41 cellular contexts compared by ENCODE assay signal in the genomic region with DNA sequence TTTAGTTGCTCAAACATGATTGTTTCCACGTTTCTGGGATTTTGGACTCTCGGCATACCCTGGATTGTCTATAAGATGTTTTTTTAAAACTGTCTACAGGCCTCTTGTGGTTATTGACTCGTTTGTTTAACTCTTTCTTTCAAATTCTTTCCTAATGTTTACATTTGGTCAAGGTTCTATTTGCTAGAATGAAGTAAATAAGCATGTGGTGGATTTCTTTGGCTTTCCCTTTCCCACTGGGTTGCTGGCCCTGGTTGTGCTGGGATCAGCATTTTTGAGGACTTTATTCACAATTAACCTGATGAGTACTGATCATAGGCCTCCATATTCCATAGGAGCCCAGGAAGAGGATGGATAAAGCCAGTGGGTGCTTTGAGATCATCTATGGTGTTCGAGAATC. TPM values are rescaled to one million over a fixed set of nuclear protein-coding genes. Genes with fewer than 3 reads are reported as not detected.
DNase-seq lines count a peak whose midpoint lies in the region; ATAC-seq, FAIRE-seq and TF ChIP-seq lines count a peak whose summit lies in the region.
"Had no signal": no experiment of that assay in that cellular context is flagged by ENCODE, and none has a peak within 500 bp of the region (broad histone marks: within the 10 kb centered on the region; RNA-seq: fewer than 3 reads in every experiment).

No MANE protein-coding gene starts in this region.

- no peaks in the 10 kb centered on the region for H3K79me2 ChIP-seq in HepG2 (ENCODE audit: insufficient read depth, low read length)

- no TSS peak for BruUV-seq in HepG2 (replicated peaks; lab: Mats Ljungman, UMichigan)

- DNase-seq in left lobe of liver (ENCODE audit: low spot score) (peak; percentile 45), HepG2 (ENCODE audit: low spot score) (peak; percentile 15), right lobe of liver (peak in 1 of 3 donors; percentile 42), KBM-7 (no peak), SKM-1 (lab: John Stamatoyannopoulos, UW; ENCODE audit: unreplicated experiment) (no peak), hepatic stellate cell (ENCODE audit: low spot score) (no peak), 8988T (no peak)
- DNase-seq: ACHN; AML-193; BE2C; C1 segment of cervical spinal cord; Caco-2; Calu3; CD4-positive, alpha-beta memory T cell; CD4-positive, alpha-beta T cell; CD4-positive, CD25-positive, alpha-beta regulatory T cell; CD8-positive, alpha-beta memory T cell; CD8-positive, alpha-beta T cell; COR-L47; DMS 273 treated with DMSO at 0.1 percent for 48 hours; DMS153; DMS53; DMS79; DMS79 treated with DMSO at 0.1 percent for 48 hours; DND-41; EL had no signal

- POLR2A ChIA-PET in HepG2 (lab: Yijun Ruan, JAX), result no interaction called here

- H2AFZ ChIP-seq in HepG2 (ENCODE audit: low read length), result no peak overlapping the region

- intact Hi-C loops in HepG2 (cut with micrococcal nuclease; ENCODE audit: unreplicated experiment), result no loop called here
- intact Hi-C loops in right lobe of liver (cut with DNase I), result no loop called here

- TF ChIP-seq POLR2A in HepG2 (IDR thresholded peaks at IDR 0.05; ENCODE audit: insufficient read depth in 1 of 2, low read depth in 2 of 2, low read length in 2 of 2) (no peak), right lobe of liver (IDR thresholded peaks at IDR 0.05) (no peak)

- peak; percentile 63 for FAIRE-seq in HepG2 (lab: Jason Lieb, UNC)
- FAIRE-seq: A204.1, D721Med had no signal

- H3K27me3 ChIP-seq in HepG2 (ENCODE audit: control insufficient read depth in 1 of 2, insufficient read depth in 2 of 2, low read length in 2 of 2), result no peaks in the 10 kb centered on the region
- H3K27me3 ChIP-seq in liver (ENCODE audit: control insufficient read depth in 4 of 4, insufficient read depth in 4 of 4, low read length in 3 of 4), result peaks cover 0 to 4% (median 0%) of the 10 kb centered on the region in 4 donors
- no peaks in the 10 kb centered on the region for H3K27me3 ChIP-seq in right lobe of liver
- H3K27me3 ChIP-seq: BE2C had no signal

- peak overlapping the region; percentile 27; the same call in 1 of the 2 replicates for H3K4me2 ChIP-seq in HepG2 (ENCODE audit: low read depth, low read length)
- H3K4me2 ChIP-seq: A549; BLaER1; BLaER1 treated with 17β-estradiol and CSF1 and Interleukin-3, amounts not matched to agents 10 nM and 100 nM had no signal

- 4% methylated on average over 4 of the region's 4 CpGs for WGBS in HepG2 (ENCODE audit: low lambda C conversion rate)
- WGBS in liver, result 34% methylated on average over 4 of the region's 4 CpGs
- WGBS in right lobe of liver (ENCODE audit: insufficient coverage, low coverage, low lambda C conversion rate, missing lambda C conversion rate), result 20% methylated on average over 3 of the region's 4 CpGs

- H3K9ac ChIP-seq in HepG2 (ENCODE audit: insufficient read depth, low read depth, low read length) (no peak overlapping the region), liver (ENCODE audit: low read depth in 1 of 2, low read length in 2 of 2) (no peak overlapping the region)
- H3K9ac ChIP-seq: BLaER1; BLaER1 treated with 17β-estradiol and CSF1 and Interleukin-3, amounts not matched to agents 10 nM and 100 nM had no signal

- H3K9me3 ChIP-seq in HepG2 (ENCODE audit: low read length) (no peaks in the 10 kb centered on the region), liver (ENCODE audit: control insufficient read depth in 4 of 4, low read length in 3 of 4) (no peaks in the 10 kb centered on the region), right lobe of liver (no peaks in the 10 kb centered on the region)
- H3K9me3 ChIP-seq: A549, BE2C, BLaER1, Caco-2 had no signal

- no peaks in the 10 kb centered on the region for H4K20me1 ChIP-seq in HepG2 (ENCODE audit: insufficient read depth, low read length)
- H4K20me1 ChIP-seq: BLaER1; BLaER1 treated with 17β-estradiol and CSF1 and Interleukin-3, amounts not matched to agents 10 nM and 100 nM had no signal

- ATAC-seq in left lobe of liver (peak; percentile 89), HepG2 (peak; percentile 76), right lobe of liver (peak; percentile 78 to 92 (median 82))
- ATAC-seq: A549; CD8-positive, alpha-beta T cell had no signal

- TF ChIP-seq RAD21 in HepG2 (CRISPR knock-in tag; IDR thresholded peaks at IDR 0.05), result no peak
- no peak for TF ChIP-seq RAD21 in liver (IDR thresholded peaks at IDR 0.05)

- no peak overlapping the region for H3K27ac ChIP-seq in HepG2 (ENCODE audit: extremely low read length, insufficient read depth, low read length)
- H3K27ac ChIP-seq in liver (ENCODE audit: low read depth in 1 of 2, low read length in 2 of 2), result no peak overlapping the region
- H3K27ac ChIP-seq in right lobe of liver, result peak overlapping the region in 1 of 3 donors; percentile 13
- H3K27ac ChIP-seq: 22Rv1; A549; BLaER1; BLaER1 treated with 17β-estradiol and CSF1 and Interleukin-3, amounts not matched to agents 10 nM and 100 nM; C4-2B had no signal

- TF ChIP-seq CTCF in HepG2 (CRISPR knock-in tag; IDR thresholded peaks at IDR 0.05), result no peak
- no peak for TF ChIP-seq CTCF in liver (IDR thresholded peaks at IDR 0.05; ENCODE audit: low read depth, low read length, missing input control)
- no peak for TF ChIP-seq CTCF in right lobe of liver (IDR thresholded peaks at IDR 0.05)

- TF ChIP-seq EP300 in HepG2 (IDR thresholded peaks at IDR 0.05; ENCODE audit: low read depth in 2 of 2, low read length in 2 of 2) (peak in 1 of 2 experiments; percentile 29; a peak in 1 of 4 replicates), HepG2 (CRISPR knock-in tag; IDR thresholded peaks at IDR 0.05; ENCODE audit: borderline replicate concordance) (no peak)

- no peak overlapping the region for H3K4me3 ChIP-seq in HepG2 (replicated peaks in 1 of 3; ENCODE audit: insufficient read depth in 1 of 3, low read depth in 2 of 3, low read length in 3 of 3)
- no peak overlapping the region for H3K4me3 ChIP-seq in liver (ENCODE audit: low read depth in 1 of 3, low read length in 3 of 3)
- no peak overlapping the region for H3K4me3 ChIP-seq in right lobe of liver
- H3K4me3 ChIP-seq: A549; BLaER1; BLaER1 treated with 17β-estradiol and CSF1 and Interleukin-3, amounts not matched to agents 10 nM and 100 nM had no signal

- CTCF ChIA-PET in HepG2 (lab: Yijun Ruan, JAX; ENCODE audit: low intra/inter-chr PET ratio, low total read pairs), result no interaction called here

- H3K36me3 ChIP-seq in HepG2 (replicated peaks in 1 of 2; ENCODE audit: control insufficient read depth in 1 of 2, insufficient read depth in 2 of 2, low read length in 2 of 2) (no peaks in the 10 kb centered on the region), liver (ENCODE audit: control insufficient read depth in 4 of 4, insufficient read depth in 3 of 4, low read depth in 1 of 4, low read length in 3 of 4) (no peaks in the 10 kb centered on the region), right lobe of liver (no peaks in the 10 kb centered on the region)
- H3K36me3 ChIP-seq: BE2C; BLaER1; BLaER1 treated with 17β-estradiol and CSF1 and Interleukin-3, amounts not matched to agents 10 nM and 100 nM had no signal

- in situ Hi-C loops in HepG2 (cut with HindIII; ENCODE audit: extremely low pct_ligation_motif_present, low pct_unique_long_range_greater_than_20kb), result no loop called here
- in situ Hi-C loops in KBM-7 (cut with MboI; ENCODE audit: low pct_unique_long_range_greater_than_20kb, low sequenced_read_pairs), result no loop called here

- H3K4me1 ChIP-seq in HepG2 (ENCODE audit: insufficient read depth, low read length) (peaks cover 20% of the 10 kb centered on the region), liver (ENCODE audit: control insufficient read depth in 4 of 4, insufficient read depth in 4 of 4, low read length in 3 of 4) (peaks cover 0 to 17% (median 3%) of the 10 kb centered on the region in 4 donors), right lobe of liver (no peaks in the 10 kb centered on the region)
- H3K4me1 ChIP-seq: A549; BE2C; BLaER1; BLaER1 treated with 17β-estradiol and CSF1 and Interleukin-3, amounts not matched to agents 10 nM and 100 nM; Caco-2 had no signal

TF ChIP-seq in HepG2, 621 proteins besides CTCF, POLR2A, EP300 and RAD21 (continues in another document):
- TF ChIP-seq MAFK (conservative IDR thresholded peaks at IDR 0.05 in 1 of 2, IDR thresholded peaks at IDR 0.05 in 1 of 2; ENCODE audit: low read length in 2 of 2) (peak; percentile 86 to 90), ZNF652 (CRISPR knock-in tag; IDR thresholded peaks at IDR 0.05; ENCODE audit: borderline replicate concordance, low read depth) (peak; percentile 91), MAFF (IDR thresholded peaks at IDR 0.05; ENCODE audit: low read depth, low read length) (peak; percentile 81), STAT5B (CRISPR knock-in tag; IDR thresholded peaks at IDR 0.05) (no peak)

TF ChIP-seq in liver, 16 proteins besides CTCF, POLR2A, EP300 and RAD21 (continues in another document):
- TF ChIP-seq HNF4A (conservative IDR thresholded peaks at IDR 0.05) (peak; percentile 36 to 49), FOXA2 (IDR thresholded peaks at IDR 0.05) (peak; percentile 30), SP1 (IDR thresholded peaks at IDR 0.05) (peak; percentile 26)
- TF ChIP-seq, protein P1, sequence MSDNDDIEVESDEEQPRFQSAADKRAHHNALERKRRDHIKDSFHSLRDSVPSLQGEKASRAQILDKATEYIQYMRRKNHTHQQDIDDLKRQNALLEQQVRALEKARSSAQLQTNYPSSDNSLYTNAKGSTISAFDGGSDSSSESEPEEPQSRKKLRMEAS (IDR thresholded peaks at IDR 0.05), result no peak

RNA-seq across cellular contexts. Expression of a gene that starts 11.1 kb away (rescaled TPM):
- total RNA-seq in left lobe of liver (not detected), HepG2 (2016; rRNA removed; fragmentation: Illumina TruSeq; extraction: Trizol) (not detected in 2 replicates), liver (not detected), right lobe of liver (not detected)
- not detected in 2 replicates for total RNA-seq in HepG2 (2016; cell fraction: cytosol; rRNA removed; fragmentation: Illumina TruSeq; extraction: Trizol; ENCODE audit: low read depth)
- not detected in 2 replicates for total RNA-seq in HepG2 (2016; cell fraction: insoluble cytoplasmic fraction; rRNA removed; fragmentation: Illumina TruSeq; extraction: Trizol)
- total RNA-seq in HepG2 (2016; cell fraction: membrane; rRNA removed; fragmentation: Illumina TruSeq; extraction: Trizol), result not detected in 2 replicates
- total RNA-seq in HepG2 (2016; cell fraction: nucleus; rRNA removed; fragmentation: Illumina TruSeq; extraction: Trizol), result not detected in 2 replicates
- polyA plus RNA-seq in HepG2 (2011; rRNA removed) (not detected in 2 replicates), liver (not detected)
- not detected in 2 replicates for polyA plus RNA-seq in HepG2 (2011; cell fraction: cytosol; rRNA removed)
- not detected in 2 replicates for polyA plus RNA-seq in HepG2 (2011; cell fraction: nucleus; rRNA removed)
- not detected in 2 replicates for polyA plus RNA-seq in HepG2 (2012)
- not detected in 2 replicates for polyA plus RNA-seq in HepG2 (2016; cell fraction: cytosol; fragmentation: Illumina TruSeq; extraction: Trizol; ENCODE audit: low read depth)
- not detected in 2 replicates for polyA plus RNA-seq in HepG2 (2016; cell fraction: insoluble cytoplasmic fraction; fragmentation: Illumina TruSeq; extraction: Trizol; ENCODE audit: low read depth)
- polyA plus RNA-seq in HepG2 (2016; cell fraction: membrane; fragmentation: Illumina TruSeq; extraction: Trizol; ENCODE audit: low read depth), result not detected in 2 replicates
- polyA plus RNA-seq in HepG2 (2016; cell fraction: nucleus; fragmentation: Illumina TruSeq; extraction: Trizol; ENCODE audit: insufficient read depth, low read depth), result not detected in 2 replicates
- not detected in 2 replicates for polyA minus RNA-seq in HepG2 (2011; rRNA and poly(A)+ RNA removed; ENCODE audit: low replicate concordance)
- not detected in 2 replicates for polyA minus RNA-seq in HepG2 (2011; cell fraction: cytosol; rRNA and poly(A)+ RNA removed)
- polyA minus RNA-seq in HepG2 (2011; cell fraction: nucleus; rRNA and poly(A)+ RNA removed), result not detected in 2 replicates
- total RNA-seq: A172; A673; B cell; Caco-2; Calu3; CD4-positive, alpha-beta memory T cell; CD4-positive, CD25-positive, alpha-beta regulatory T cell; CD8-positive, alpha-beta memory T cell; Daoy had no signal
- polyA plus RNA-seq: A549; AG04450; BJ; CD14-positive monocyte; CD4-positive, alpha-beta memory T cell; CD4-positive, CD25-positive, alpha-beta regulatory T cell; CD8-positive, alpha-beta memory T cell had no signal

Comparison
In these comparisons a context has a peak if more than half of its experiments do, and no peak if none do; other contexts are left out.
1. DNase-seq: peak in left lobe of liver (single experiment) and HepG2 (single experiment); none in KBM-7 (single experiment), SKM-1 (single experiment), hepatic stellate cell (single experiment) and 8988T (single experiment).
2. Peak in every context shown above with its lines, with median percentiles within 50 percentile points of each other: ATAC-seq.